Comparison of ENCODE assay signal across 8 cellular contexts in genomic region chr1:28668956-28669719, GRCh38. TPM values are rescaled to one million over a fixed set of nuclear protein-coding genes. Genes with fewer than 3 reads are reported as not detected.
DNase-seq lines count a peak whose midpoint lies in the region; FAIRE-seq and TF ChIP-seq lines count a peak whose summit lies in the region.

No MANE protein-coding gene starts in this region.

- no peaks in the 10 kb centered on the region for H3K36me3 ChIP-seq in MM.1S (replicated peaks; ENCODE audit: insufficient read depth, low read length)
- no peaks in the 10 kb centered on the region for H3K36me3 ChIP-seq in keratinocyte (ENCODE audit: control insufficient read depth in 2 of 2, extremely low read depth in 1 of 2, insufficient read depth in 2 of 2, low read length in 2 of 2)

- peak overlapping the region; percentile 74 to 97 (median 74); a peak in 6 of 7 replicates for H3K27ac Mint-ChIP-seq in H9
- H3K27ac Mint-ChIP-seq in MCF 10A (ENCODE audit: low read depth, unreplicated experiment) = peak overlapping the region; percentile 90

- no peak overlapping the region for H2BK15ac ChIP-seq in H9 (ENCODE audit: low read depth, low read length)

- H3K4me1 Mint-ChIP-seq in H9 (peaks cover 15 to 24% of the 10 kb centered on the region in 2 experiments), MCF 10A (ENCODE audit: insufficient read depth, unreplicated experiment) (peaks cover 13% of the 10 kb centered on the region)

- peak; percentile 23 for FAIRE-seq in keratinocyte (lab: Jason Lieb, UNC)

- POLR2A ChIA-PET in MCF 10A (lab: Yijun Ruan, JAX) = interaction anchor here (0.5 to 5.7 kb wide), 28 partner anchors 8 to 639 kb away, joined by 3 to 94 read pairs (median 4); partner anchors contain the start of genes MED18, RNU11, SRSF4 and TAF12

- H3K23ac ChIP-seq in H9 (ENCODE audit: insufficient read length, low read depth, low read length) = no peak overlapping the region

- H3K4me2 ChIP-seq in H9 (ENCODE audit: insufficient read depth, insufficient read length, low read length) = peak overlapping the region; percentile 100
- peak overlapping the region; percentile 73 for H3K4me2 ChIP-seq in MM.1S (ENCODE audit: low read depth, low read length)
- H3K4me2 ChIP-seq in keratinocyte (ENCODE audit: control insufficient read depth, extremely low read depth, insufficient read depth, low read depth, low read length) = peak overlapping the region; percentile 90

- dilution Hi-C loops in keratinocyte (cut with MboI; ENCODE audit: extremely low pct_ligation_motif_present, low sequenced_read_pairs) = no loop called here

- DNase-seq in GM12865 (ENCODE audit: low read depth) (peak; percentile 89), H9 (peak; percentile 56), MM.1S (peak; percentile 74), UCSD-AML1 (lab: John Stamatoyannopoulos, UW; ENCODE audit: unreplicated experiment) (peak; percentile 85), MCF 10A (ENCODE audit: unreplicated experiment) (peak; percentile 52), keratinocyte (ENCODE audit: low read depth, low spot score) (peak; percentile 21), KG1 (lab: John Stamatoyannopoulos, UW) (no peak)
- DNase-seq in stimulated activated CD4-positive, alpha-beta T cell treated with anti-CD3 and anti-CD28 coated beads, Interleukin-15, amount 100 ng/mL, for 1 hour (ENCODE audit: low read depth in 1 of 2, low spot score in 1 of 2) = peak; percentile 11 to 66

- H3K4me1 ChIP-seq in H9 (ENCODE audit: insufficient read depth, low read length) = no peaks in the 10 kb centered on the region; the same call in 1 of the 2 replicates
- H3K4me1 ChIP-seq in MM.1S (ENCODE audit: low read length) = peaks cover 5% of the 10 kb centered on the region
- peaks cover 8% of the 10 kb centered on the region for H3K4me1 ChIP-seq in keratinocyte (ENCODE audit: control insufficient read depth, extremely low read depth, insufficient read depth, low read length)

- no peaks in the 10 kb centered on the region for H3K9me2 ChIP-seq in MM.1S (replicated peaks; ENCODE audit: insufficient read depth, low read length)

- peak overlapping the region; percentile 55 for H2BK5ac ChIP-seq in H9 (ENCODE audit: insufficient read length, low read length)

- no peak overlapping the region for H3K56ac ChIP-seq in H9 (ENCODE audit: insufficient read length, low read depth, low read length)

- peak overlapping the region; percentile 85 for H4K91ac ChIP-seq in H9 (ENCODE audit: insufficient read length, low read depth, low read length)

- WGBS in H9 (ENCODE audit: extremely low coverage, insufficient read length, low lambda C conversion rate) = no CpG with 5 or more reads among the region's 63 CpGs

- peaks cover 3% of the 10 kb centered on the region; the same call in 1 of the 2 replicates for H3K79me2 ChIP-seq in H9 (ENCODE audit: insufficient read depth, low read length)
- peaks cover 48% of the 10 kb centered on the region for H3K79me2 ChIP-seq in MM.1S (ENCODE audit: low read length)
- peaks cover 20% of the 10 kb centered on the region for H3K79me2 ChIP-seq in keratinocyte (ENCODE audit: control insufficient read depth, insufficient read depth, low read length)

- peak overlapping the region; percentile 18 for H2BK12ac ChIP-seq in H9 (ENCODE audit: insufficient read length, low read depth, low read length)

- H3K79me1 ChIP-seq in H9 (ENCODE audit: insufficient read depth, low read depth, low read length, poor library complexity, severe bottlenecking) = peaks cover 5% of the 10 kb centered on the region

- TF ChIP-seq CTCF in GM12865 (IDR thresholded peaks at IDR 0.05; ENCODE audit: insufficient read depth, low read depth, low read length, missing control alignments) = no peak
- no peak for TF ChIP-seq CTCF in H9 (conservative IDR thresholded peaks at IDR 0.05)
- no peak for TF ChIP-seq CTCF in MM.1S (IDR thresholded peaks at IDR 0.05; ENCODE audit: low read length)
- TF ChIP-seq CTCF in MCF 10A (IDR thresholded peaks at IDR 0.05; ENCODE audit: unreplicated experiment) = no peak
- no peak for TF ChIP-seq CTCF in keratinocyte (optimal IDR thresholded peaks at IDR 0.05 in 1 of 3, IDR thresholded peaks at IDR 0.05 in 1 of 3, conservative IDR thresholded peaks at IDR 0.05 in 1 of 3; ENCODE audit: extremely low read depth in 1 of 3, insufficient read depth in 2 of 3, low read length in 3 of 3)

- H3K9me3 ChIP-seq in H9 (ENCODE audit: control insufficient read depth, low read depth, low read length) (no peaks in the 10 kb centered on the region), MM.1S (replicated peaks; ENCODE audit: insufficient read depth, low read length) (no peaks in the 10 kb centered on the region), keratinocyte (ENCODE audit: control insufficient read depth, low read depth, low read length) (no peaks in the 10 kb centered on the region)

- no peak overlapping the region for H2BK20ac ChIP-seq in H9 (ENCODE audit: low read depth, low read length, poor library complexity, severe bottlenecking)

- no peak overlapping the region for H2AFZ ChIP-seq in H9 (ENCODE audit: low read length)
- peak overlapping the region; percentile 69 for H2AFZ ChIP-seq in MM.1S (ENCODE audit: low read length)
- peak overlapping the region; percentile 59 for H2AFZ ChIP-seq in keratinocyte (ENCODE audit: control insufficient read depth, low read length)

- H3K36me3 Mint-ChIP-seq in H9 (ENCODE audit: insufficient read depth in 1 of 3, low read depth in 3 of 3) = peaks cover 0 to 4% (median 0%) of the 10 kb centered on the region in 3 experiments; a peak in 1 of 7 replicates
- H3K36me3 Mint-ChIP-seq in MCF 10A (ENCODE audit: insufficient read depth, unreplicated experiment) = peaks cover 6% of the 10 kb centered on the region

- H3K4me3 Mint-ChIP-seq in H9 (peak overlapping the region; percentile 84 to 87), MCF 10A (ENCODE audit: unreplicated experiment) (peak overlapping the region; percentile 87)

- peaks cover 6% of the 10 kb centered on the region for H3K23me2 ChIP-seq in H9 (ENCODE audit: insufficient read length, low read depth, low read length, poor library complexity, severe bottlenecking)

- H3K18ac ChIP-seq in H9 (ENCODE audit: insufficient read length, low read depth, low read length) = peak overlapping the region; percentile 82

- H3K9ac ChIP-seq in H9 (ENCODE audit: extremely low read depth, insufficient read length, low read length) (peak overlapping the region; percentile 89), MM.1S (ENCODE audit: low read length) (peak overlapping the region; percentile 90), keratinocyte (ENCODE audit: control insufficient read depth, extremely low read depth, insufficient read depth, low read length) (peak overlapping the region; percentile 88)

- no peak overlapping the region for H4K8ac ChIP-seq in H9 (replicated peaks; ENCODE audit: insufficient read length, low read depth, low read length)

- H3K4me3 ChIP-seq in GM12865 (ENCODE audit: low read depth, low read length) = peak overlapping the region; percentile 94
- peak overlapping the region; percentile 88 for H3K4me3 ChIP-seq in MM.1S (ENCODE audit: low read length)
- peak overlapping the region; percentile 69 to 90 (median 76) for H3K4me3 ChIP-seq in keratinocyte (ENCODE audit: control insufficient read depth in 2 of 3, extremely low read depth in 1 of 3, insufficient read depth in 2 of 3, low read depth in 1 of 3, low read length in 3 of 3)

- intact Hi-C loops in MCF 10A (cut with micrococcal nuclease) = no loop called here

- no peaks in the 10 kb centered on the region for H4K20me1 ChIP-seq in H9 (ENCODE audit: control insufficient read depth, insufficient read depth, insufficient read length)
- H4K20me1 ChIP-seq in MM.1S (ENCODE audit: insufficient read depth, low read length) = no peaks in the 10 kb centered on the region
- H4K20me1 ChIP-seq in keratinocyte (ENCODE audit: control insufficient read depth, extremely low read depth, insufficient read depth, low read length) = no peaks in the 10 kb centered on the region

- peak overlapping the region; percentile 37 for H2AK5ac ChIP-seq in H9 (ENCODE audit: insufficient read length, low read length)

- H2BK120ac ChIP-seq in H9 (ENCODE audit: low read depth, low read length, poor library complexity, severe bottlenecking) = peak overlapping the region; percentile 5

- H3K4ac ChIP-seq in H9 (ENCODE audit: low read depth, low read length) = no peak overlapping the region; the same call in 1 of the 2 replicates

- H3K9me3 Mint-ChIP-seq in H9 = no peaks in the 10 kb centered on the region
- H3K9me3 Mint-ChIP-seq in MCF 10A (ENCODE audit: unreplicated experiment) = no peaks in the 10 kb centered on the region

- H3K27me3 ChIP-seq in H9 (ENCODE audit: insufficient read depth, low read length) = no peaks in the 10 kb centered on the region
- H3K27me3 ChIP-seq in MM.1S (replicated peaks; ENCODE audit: insufficient read depth, low read length) = no peaks in the 10 kb centered on the region
- no peaks in the 10 kb centered on the region for H3K27me3 ChIP-seq in keratinocyte (ENCODE audit: control insufficient read depth, extremely low read depth, insufficient read depth, low read length)

- CTCF ChIA-PET in MCF 10A (lab: Yijun Ruan, JAX) = interaction anchor here (0.6 to 1.9 kb wide), 9 partner anchors 13 to 523 kb away, joined by 3 to 7 read pairs (median 3); partner anchors contain the start of gene YTHDF2

- no peaks in the 10 kb centered on the region for H3K27me3 Mint-ChIP-seq in H9 (ENCODE audit: low read depth)
- no peaks in the 10 kb centered on the region for H3K27me3 Mint-ChIP-seq in MCF 10A (ENCODE audit: insufficient read depth, unreplicated experiment)

- H4K5ac ChIP-seq in H9 (ENCODE audit: insufficient read length, low read depth, low read length) = no peak overlapping the region

- H3F3A ChIP-seq in MM.1S (ENCODE audit: insufficient read depth, low read length) = peaks cover 14% of the 10 kb centered on the region

- peak overlapping the region; percentile 58 for H3K27ac ChIP-seq in H9 (ENCODE audit: insufficient read length, low read depth, low read length)
- H3K27ac ChIP-seq in MM.1S (ENCODE audit: low read length) = peak overlapping the region; percentile 83
- H3K27ac ChIP-seq in keratinocyte (ENCODE audit: control insufficient read depth, insufficient read depth, low read length) = peak overlapping the region; percentile 75

- TSS peak; percentile 85 for BruUV-seq in MCF 10A (replicated peaks; lab: Mats Ljungman, UMichigan)

- H3K9me1 ChIP-seq in keratinocyte (ENCODE audit: control insufficient read depth, extremely low read depth, insufficient read depth, low read length) = no peaks in the 10 kb centered on the region

- H3T11ph ChIP-seq in H9 (ENCODE audit: low read length) = no peak overlapping the region

- peak overlapping the region; percentile 95 for H3K14ac ChIP-seq in H9 (ENCODE audit: insufficient read depth, low read length)

RNA-seq across cellular contexts. Expression of gene GMEB1, which starts 0.6 kb away (rescaled TPM):
- 17.0 and 17.1 TPM in 2 replicates for total RNA-seq in H9 (2021)
- 9.1 and 13.3 TPM in 2 replicates for total RNA-seq in MCF 10A (2022)
- polyA plus RNA-seq in keratinocyte = 4.7 to 9.3 TPM (median 6.0 TPM) in 3 replicates
- 19.6 TPM for polyA plus RNA-seq in keratinocyte (2011; ENCODE audit: low read depth)
- 5.0 and 5.6 TPM in 2 replicates for polyA plus RNA-seq in keratinocyte (2011; cell fraction: cytosol; rRNA removed)
- polyA plus RNA-seq in keratinocyte (2011; cell fraction: nucleus; rRNA removed) = 8.2 and 9.1 TPM in 2 replicates
- polyA plus RNA-seq in keratinocyte (2012; ENCODE audit: low replicate concordance) = 8.1 and 10.2 TPM in 2 replicates
- polyA minus RNA-seq in keratinocyte = 9.0 to 15.0 TPM (median 13.5 TPM) in 3 replicates
- polyA minus RNA-seq in keratinocyte (2011; cell fraction: cytosol; rRNA and poly(A)+ RNA removed) = 7.1 TPM
- 2.8 and 7.6 TPM in 2 replicates for polyA minus RNA-seq in keratinocyte (2011; cell fraction: nucleus; rRNA and poly(A)+ RNA removed)

RNA-seq across cellular contexts. Expression of gene RNU11, which starts 20.7 kb away (rescaled TPM):
- total RNA-seq in H9 (2021) (not detected in 2 replicates), MCF 10A (2022) (not detected in 2 replicates)
- polyA plus RNA-seq in keratinocyte = not detected in 3 replicates
- not detected for polyA plus RNA-seq in keratinocyte (2011; ENCODE audit: low read depth)
- not detected in 2 replicates for polyA plus RNA-seq in keratinocyte (2011; cell fraction: cytosol; rRNA removed)
- polyA plus RNA-seq in keratinocyte (2011; cell fraction: nucleus; rRNA removed) = not detected in 2 replicates
- polyA plus RNA-seq in keratinocyte (2012; ENCODE audit: low replicate concordance) = not detected in 2 replicates
- polyA minus RNA-seq in keratinocyte = not detected in 3 replicates
- polyA minus RNA-seq in keratinocyte (2011; cell fraction: cytosol; rRNA and poly(A)+ RNA removed) = not detected
- polyA minus RNA-seq in keratinocyte (2011; cell fraction: nucleus; rRNA and poly(A)+ RNA removed) = not detected in 2 replicates

RNA-seq across cellular contexts. Expression of gene TAF12, which starts 26.3 kb away (rescaled TPM):
- total RNA-seq in H9 (2021) (22.1 and 23.6 TPM in 2 replicates), MCF 10A (2022) (29.7 and 40.9 TPM in 2 replicates)
- polyA plus RNA-seq in keratinocyte = 44.7 to 56.9 TPM (median 45.2 TPM) in 3 replicates
- 59.2 TPM for polyA plus RNA-seq in keratinocyte (2011; ENCODE audit: low read depth)
- polyA plus RNA-seq in keratinocyte (2011; cell fraction: cytosol; rRNA removed) = 44.1 and 53.6 TPM in 2 replicates
- polyA plus RNA-seq in keratinocyte (2011; cell fraction: nucleus; rRNA removed) = 24.6 and 28.0 TPM in 2 replicates
- 35.3 and 35.8 TPM in 2 replicates for polyA plus RNA-seq in keratinocyte (2012; ENCODE audit: low replicate concordance)
- polyA minus RNA-seq in keratinocyte = 6.4 to 22.3 TPM (median 22.0 TPM) in 3 replicates
- polyA minus RNA-seq in keratinocyte (2011; cell fraction: cytosol; rRNA and poly(A)+ RNA removed) = 14.6 TPM
- 4.5 and 7.1 TPM in 2 replicates for polyA minus RNA-seq in keratinocyte (2011; cell fraction: nucleus; rRNA and poly(A)+ RNA removed)
